ENCODE assay signal across 1 cellular context in genomic region chr17:75380315-75380714, GRCh38.
TF ChIP-seq lines count a peak whose summit lies in the region.

No MANE protein-coding gene starts in this region.

TF ChIP-seq in IMR-90, 13 proteins besides CTCF, POLR2A, EP300 and RAD21 (continued from another document):
- TF ChIP-seq USF2 (IDR thresholded peaks at IDR 0.05; ENCODE audit: low read depth, low read length): no peak
- no peak for TF ChIP-seq NFE2L2 (IDR thresholded peaks at IDR 0.05; ENCODE audit: low read depth, low read length)
- TF ChIP-seq RCOR1 (IDR thresholded peaks at IDR 0.05; ENCODE audit: insufficient replicate concordance, low read length): no peak
